41 cellular contexts compared by ENCODE assay signal in genomic region chr5:64003966-64004365, GRCh38. TPM values are rescaled to one million over a fixed set of nuclear protein-coding genes. Genes with fewer than 3 reads are reported as not detected.
"Had no signal": no experiment of that assay in that cellular context is flagged by ENCODE, and none has a peak within 500 bp of the region (broad histone marks: within the 10 kb centered on the region; RNA-seq: fewer than 3 reads in every experiment).

No MANE protein-coding gene starts in this region.

- H3K27me3 ChIP-seq: ascending aorta, cardiac muscle cell had no signal

- H3K36me3 ChIP-seq: ascending aorta, cardiac muscle cell had no signal

- H3K9me3 Mint-ChIP-seq: activated CD4-positive, alpha-beta memory T cell treated with anti-CD3 and anti-CD28 coated beads, Interleukin-2, amount 10 ng/mL, durations not matched to agents 7 days and 5 days; activated CD4-positive, alpha-beta T cell treated with anti-CD3 and anti-CD28 coated beads, Interleukin-2, amount 10 ng/mL, durations not matched to agents 7 days and 5 days; activated naive CD4-positive, alpha-beta T cell treated with anti-CD3 and anti-CD28 coated beads, Interleukin-2, amount 10 ng/mL, durations not matched to agents 7 days and 5 days; activated naive CD8-positive, alpha-beta T cell treated with anti-CD3 and anti-CD28 coated beads, Interleukin-2, amount 10 ng/mL, durations not matched to agents 7 days and 5 days; activated T-helper 2 cell treated with anti-CD3 and anti-CD28 coated beads, Interferon-gamma antibody, Interleukin-2, Interleukin-4, amounts not matched to agents 10 μg/mL and 5 μg/mL and 100 μg/mL, durations not matched to agents 14 hours and 24 hours and 36 hours; brain; T-helper 1 cell treated with Interleukin-12 subunit alpha and Interleukin-12 subunit beta and Interleukin-4 antibody, amounts not matched to agents 30 μg/mL and 1 μg/mL, for 36 hours; T-helper 2 cell treated with Interferon-gamma antibody and Interleukin-4, amounts not matched to agents 5 μg/mL and 100 μg/mL, for 36 hours had no signal

- H3K4me1 ChIP-seq: ascending aorta had no signal

- H3K27ac Mint-ChIP-seq: activated CD4-positive, alpha-beta memory T cell treated with anti-CD3 and anti-CD28 coated beads, Interleukin-2, amount 10 ng/mL, durations not matched to agents 7 days and 5 days; activated CD4-positive, alpha-beta T cell treated with anti-CD3 and anti-CD28 coated beads for 36 hours; activated CD4-positive, alpha-beta T cell treated with anti-CD3 and anti-CD28 coated beads, Interleukin-2, amount 10 ng/mL, durations not matched to agents 7 days and 5 days; activated CD8-positive, alpha-beta memory T cell treated with anti-CD3 and anti-CD28 coated beads, Interleukin-2, amount 10 ng/mL, durations not matched to agents 7 days and 5 days; activated CD8-positive, alpha-beta T cell treated with anti-CD3 and anti-CD28 coated beads, Interleukin-2, amount 10 ng/mL, durations not matched to agents 7 days and 5 days; activated naive CD4-positive, alpha-beta T cell treated with anti-CD3 and anti-CD28 coated beads, Interleukin-2, amount 10 ng/mL, durations not matched to agents 7 days and 5 days; activated naive CD4-positive, alpha-beta T cell treated with anti-CD3 and anti-CD28 coated beads, Interleukin-2, amount 50 U/mL, for 24 hours; activated naive CD8-positive, alpha-beta T cell; activated naive CD8-positive, alpha-beta T cell treated with anti-CD3 and anti-CD28 coated beads, Interleukin-2, amount 10 ng/mL, durations not matched to agents 7 days and 5 days; activated naive CD8-positive, alpha-beta T cell treated with anti-CD3 and anti-CD28 coated beads, Interleukin-2, amount 50 U/mL, for 24 hours; activated T-cell treated with anti-CD3 and anti-CD28 coated beads, Interleukin-2, amount 50 U/mL, for 24 hours; activated T-helper 2 cell treated with anti-CD3 and anti-CD28 coated beads, Interferon-gamma antibody, Interleukin-2, Interleukin-4, amounts not matched to agents 10 μg/mL and 5 μg/mL and 100 μg/mL, durations not matched to agents 14 hours and 24 hours and 36 hours; brain; T-helper 1 cell treated with Interleukin-12 subunit alpha and Interleukin-12 subunit beta and Interleukin-4 antibody, amounts not matched to agents 30 μg/mL and 1 μg/mL, for 36 hours; T-helper 2 cell treated with Interferon-gamma antibody and Interleukin-4, amounts not matched to agents 5 μg/mL and 100 μg/mL, for 36 hours; WTC11 had no signal

- H3K4me1 Mint-ChIP-seq: activated CD4-positive, alpha-beta memory T cell treated with anti-CD3 and anti-CD28 coated beads, Interleukin-2, amount 10 ng/mL, durations not matched to agents 7 days and 5 days; activated CD4-positive, alpha-beta T cell treated with anti-CD3 and anti-CD28 coated beads for 36 hours; activated CD4-positive, alpha-beta T cell treated with anti-CD3 and anti-CD28 coated beads, Interleukin-2, amount 10 ng/mL, durations not matched to agents 7 days and 5 days; activated CD8-positive, alpha-beta memory T cell treated with anti-CD3 and anti-CD28 coated beads, Interleukin-2, amount 10 ng/mL, durations not matched to agents 7 days and 5 days; activated naive CD4-positive, alpha-beta T cell treated with anti-CD3 and anti-CD28 coated beads, Interleukin-2, amount 10 ng/mL, durations not matched to agents 7 days and 5 days; activated naive CD4-positive, alpha-beta T cell treated with anti-CD3 and anti-CD28 coated beads, Interleukin-2, amount 50 U/mL, for 24 hours; activated naive CD8-positive, alpha-beta T cell treated with anti-CD3 and anti-CD28 coated beads, Interleukin-2, amount 10 ng/mL, durations not matched to agents 7 days and 5 days; activated naive CD8-positive, alpha-beta T cell treated with anti-CD3 and anti-CD28 coated beads, Interleukin-2, amount 50 U/mL, for 24 hours; brain; central memory CD8-positive, alpha-beta T cell had no signal

- H3K4me3 ChIP-seq: ascending aorta, cardiac muscle cell had no signal

- H3K4me3 Mint-ChIP-seq: activated CD4-positive, alpha-beta memory T cell treated with anti-CD3 and anti-CD28 coated beads, Interleukin-2, amount 10 ng/mL, durations not matched to agents 7 days and 5 days; activated CD4-positive, alpha-beta T cell treated with anti-CD3 and anti-CD28 coated beads for 36 hours; activated CD4-positive, alpha-beta T cell treated with anti-CD3 and anti-CD28 coated beads, Interleukin-2, amount 10 ng/mL, durations not matched to agents 7 days and 5 days; activated CD8-positive, alpha-beta memory T cell treated with anti-CD3 and anti-CD28 coated beads, Interleukin-2, amount 10 ng/mL, durations not matched to agents 7 days and 5 days; activated CD8-positive, alpha-beta T cell treated with anti-CD3 and anti-CD28 coated beads, Interleukin-2, amount 10 ng/mL, durations not matched to agents 7 days and 5 days; activated naive CD4-positive, alpha-beta T cell treated with anti-CD3 and anti-CD28 coated beads, Interleukin-2, amount 10 ng/mL, durations not matched to agents 7 days and 5 days; activated naive CD4-positive, alpha-beta T cell treated with anti-CD3 and anti-CD28 coated beads, Interleukin-2, amount 50 U/mL, for 24 hours; activated naive CD8-positive, alpha-beta T cell; activated naive CD8-positive, alpha-beta T cell treated with anti-CD3 and anti-CD28 coated beads, Interleukin-2, amount 10 ng/mL, durations not matched to agents 7 days and 5 days; activated naive CD8-positive, alpha-beta T cell treated with anti-CD3 and anti-CD28 coated beads, Interleukin-2, amount 50 U/mL, for 24 hours; activated T-cell treated with anti-CD3 and anti-CD28 coated beads, Interleukin-2, amount 50 U/mL, for 24 hours; brain; central memory CD8-positive, alpha-beta T cell; T-helper 1 cell treated with Interleukin-12 subunit alpha and Interleukin-12 subunit beta and Interleukin-4 antibody, amounts not matched to agents 30 μg/mL and 1 μg/mL, for 36 hours; T-helper 2 cell treated with Interferon-gamma antibody and Interleukin-4, amounts not matched to agents 5 μg/mL and 100 μg/mL, for 36 hours; WTC11 had no signal

- H3K36me3 Mint-ChIP-seq: activated CD8-positive, alpha-beta memory T cell treated with anti-CD3 and anti-CD28 coated beads, Interleukin-2, amount 10 ng/mL, durations not matched to agents 7 days and 5 days; activated naive CD4-positive, alpha-beta T cell treated with anti-CD3 and anti-CD28 coated beads, Interleukin-2, amount 10 ng/mL, durations not matched to agents 7 days and 5 days; activated naive CD4-positive, alpha-beta T cell treated with anti-CD3 and anti-CD28 coated beads, Interleukin-2, amount 50 U/mL, for 24 hours; activated naive CD8-positive, alpha-beta T cell; activated naive CD8-positive, alpha-beta T cell treated with anti-CD3 and anti-CD28 coated beads, Interleukin-2, amount 10 ng/mL, durations not matched to agents 7 days and 5 days; brain; WTC11 had no signal

- H3K9me3 ChIP-seq: ascending aorta had no signal

- FAIRE-seq: bronchial epithelial cell, colon, TTC549 had no signal

- H3K27ac ChIP-seq: ascending aorta, cardiac muscle cell, VCaP had no signal

- H3K27me3 Mint-ChIP-seq: activated CD4-positive, alpha-beta memory T cell treated with anti-CD3 and anti-CD28 coated beads, Interleukin-2, amount 10 ng/mL, durations not matched to agents 7 days and 5 days; activated CD4-positive, alpha-beta T cell treated with anti-CD3 and anti-CD28 coated beads for 36 hours; activated CD4-positive, alpha-beta T cell treated with anti-CD3 and anti-CD28 coated beads, Interleukin-2, amount 10 ng/mL, durations not matched to agents 7 days and 5 days; activated CD8-positive, alpha-beta memory T cell treated with anti-CD3 and anti-CD28 coated beads, Interleukin-2, amount 10 ng/mL, durations not matched to agents 7 days and 5 days; activated naive CD4-positive, alpha-beta T cell treated with anti-CD3 and anti-CD28 coated beads, Interleukin-2, amount 10 ng/mL, durations not matched to agents 7 days and 5 days; activated naive CD4-positive, alpha-beta T cell treated with anti-CD3 and anti-CD28 coated beads, Interleukin-2, amount 50 U/mL, for 24 hours; activated naive CD8-positive, alpha-beta T cell; activated naive CD8-positive, alpha-beta T cell treated with anti-CD3 and anti-CD28 coated beads, Interleukin-2, amount 10 ng/mL, durations not matched to agents 7 days and 5 days; activated naive CD8-positive, alpha-beta T cell treated with anti-CD3 and anti-CD28 coated beads, Interleukin-2, amount 50 U/mL, for 24 hours; activated T-cell treated with anti-CD3 and anti-CD28 coated beads, Interleukin-2, amount 50 U/mL, for 24 hours; brain; central memory CD8-positive, alpha-beta T cell had no signal

- ATAC-seq: activated CD4-positive, alpha-beta T cell treated with anti-CD3 and anti-CD28 coated beads for 36 hours; activated CD4-positive, CD25-positive, alpha-beta regulatory T cell treated with anti-CD3 and anti-CD28 coated beads, Interleukin-2, amount 50 U/mL, for 24 hours; activated CD8-positive, alpha-beta memory T cell treated with anti-CD3 and anti-CD28 coated beads, Interleukin-2, amount 10 ng/mL, durations not matched to agents 7 days and 5 days; activated CD8-positive, alpha-beta T cell treated with anti-CD3 and anti-CD28 coated beads, Interleukin-2, amount 10 ng/mL, durations not matched to agents 7 days and 5 days; activated naive CD8-positive, alpha-beta T cell treated with anti-CD3 and anti-CD28 coated beads, Interleukin-2, amount 50 U/mL, for 24 hours; WTC11 had no signal

- DNase-seq: activated CD4-positive, alpha-beta memory T cell treated with anti-CD3 and anti-CD28 coated beads, Interleukin-2, amount 10 ng/mL, durations not matched to agents 7 days and 5 days; activated CD4-positive, alpha-beta T cell treated with anti-CD3 and anti-CD28 coated beads for 1 hour; activated CD4-positive, alpha-beta T cell treated with anti-CD3 and anti-CD28 coated beads for 36 hours; activated CD4-positive, alpha-beta T cell treated with anti-CD3 and anti-CD28 coated beads for 48 hours; activated CD4-positive, alpha-beta T cell treated with anti-CD3 and anti-CD28 coated beads, Interleukin-2, amount 10 ng/mL, durations not matched to agents 7 days and 5 days; activated CD4-positive, alpha-beta T cell treated with anti-CD3 and anti-CD28 coated beads, Interleukin-2, amount 50 U/mL, for 48 hours; activated CD4-positive, CD25-positive, alpha-beta regulatory T cell; activated CD8-positive, alpha-beta memory T cell treated with anti-CD3 and anti-CD28 coated beads for 24 hours; activated CD8-positive, alpha-beta memory T cell treated with anti-CD3 and anti-CD28 coated beads, Interleukin-2, amount 10 ng/mL, durations not matched to agents 7 days and 5 days; activated CD8-positive, alpha-beta memory T cell treated with anti-CD3 and anti-CD28 coated beads, Interleukin-2, amount 50 U/mL, for 48 hours; activated CD8-positive, alpha-beta T cell treated with anti-CD3 and anti-CD28 coated beads, Interleukin-2, amount 10 ng/mL, durations not matched to agents 7 days and 5 days; activated effector memory CD4-positive, alpha-beta T cell treated with Interleukin-2 at 50 U/mL for 16 hours; activated gamma-delta T cell; activated naive CD4-positive, alpha-beta T cell treated with anti-CD3 and anti-CD28 coated beads, Interleukin-2, amount 10 ng/mL, durations not matched to agents 7 days and 5 days; activated naive CD4-positive, alpha-beta T cell treated with Interleukin-2 at 50 U/mL for 16 hours; activated naive CD8-positive, alpha-beta T cell treated with anti-CD3 and anti-CD28 coated beads, Interleukin-2, amount 10 ng/mL, durations not matched to agents 7 days and 5 days; activated naive CD8-positive, alpha-beta T cell treated with anti-CD3 and anti-CD28 coated beads, Interleukin-2, amount 50 U/mL, for 24 hours; activated T-cell treated with anti-CD3 and anti-CD28 coated beads, Interleukin-2, amount 50 U/mL, for 24 hours; activated T-cell treated with anti-CD3 and anti-CD28 coated beads, Interleukin-2, amount 50 U/mL, for 48 hours; amygdala; anterior cingulate cortex; caudate nucleus; cerebellar nuclear complex; T-helper 2 cell; T-helper 9 cell had no signal

RNA-seq across cellular contexts. Expression of gene HTR1A, which starts 41.7 kb away (rescaled TPM):
- total RNA-seq: activated CD4-positive, alpha-beta memory T cell treated with anti-CD3 and anti-CD28 coated beads, Interleukin-2, amount 10 ng/mL, durations not matched to agents 7 days and 5 days; activated CD4-positive, alpha-beta T cell treated with anti-CD3 and anti-CD28 coated beads for 36 hours; activated CD4-positive, alpha-beta T cell treated with anti-CD3 and anti-CD28 coated beads, Interleukin-2, amount 10 ng/mL, durations not matched to agents 7 days and 5 days; activated CD8-positive, alpha-beta memory T cell treated with anti-CD3 and anti-CD28 coated beads, Interleukin-2, amount 10 ng/mL, durations not matched to agents 7 days and 5 days; activated CD8-positive, alpha-beta T cell treated with anti-CD3 and anti-CD28 coated beads, Interleukin-2, amount 10 ng/mL, durations not matched to agents 7 days and 5 days; activated naive CD8-positive, alpha-beta T cell treated with anti-CD3 and anti-CD28 coated beads, Interleukin-2, amount 10 ng/mL, durations not matched to agents 7 days and 5 days; activated T-helper 2 cell treated with anti-CD3 and anti-CD28 coated beads, Interferon-gamma antibody, Interleukin-2, Interleukin-4, amounts not matched to agents 10 μg/mL and 5 μg/mL and 100 μg/mL, durations not matched to agents 14 hours and 24 hours and 36 hours; ascending aorta; bronchial epithelial cell; cardiac muscle cell had no signal
- polyA plus RNA-seq: adipose tissue, cardiac muscle cell had no signal
